Comparison of ENCODE assay signal across 15 cellular contexts in genomic region chr1:100419072-100419471, GRCh38.
A peak's percentile ranks its signal among the peaks of the same experiment; 100 is the strongest.
DNase-seq lines count a peak whose midpoint lies in the region; ATAC-seq and TF ChIP-seq lines count a peak whose summit lies in the region.
"Had no signal": no experiment of that assay in that cellular context is flagged by ENCODE, and none has a peak within 500 bp of the region (broad histone marks: within the 10 kb centered on the region; RNA-seq: fewer than 3 reads in every experiment).

No MANE protein-coding gene starts in this region.

- no peaks in the 10 kb centered on the region for H3K27me3 ChIP-seq in CD8-positive, alpha-beta memory T cell (ENCODE audit: insufficient read depth, low read length, poor library complexity, severe bottlenecking)
- no peaks in the 10 kb centered on the region for H3K27me3 ChIP-seq in prostate gland (replicated peaks; ENCODE audit: insufficient read depth)
- no peaks in the 10 kb centered on the region for H3K27me3 ChIP-seq in right cardiac atrium (ENCODE audit: control insufficient read depth, insufficient read depth)
- H3K27me3 ChIP-seq: BE2C had no signal

- no peaks in the 10 kb centered on the region for H3K36me3 ChIP-seq in CD8-positive, alpha-beta memory T cell (ENCODE audit: insufficient read depth, low read length)
- H3K36me3 ChIP-seq in prostate gland, result no peaks in the 10 kb centered on the region
- H3K36me3 ChIP-seq: BE2C had no signal

- no peak for ATAC-seq in activated T-cell treated with anti-CD3 and anti-CD28 coated beads, Interleukin-2, amount 50 U/mL, for 72 hours (replicated peaks in 1 of 2)
- ATAC-seq in activated T-helper 17 cell treated with anti-CD3 and anti-CD28 coated beads, Interleukin-2, amount 50 U/mL, for 72 hours (replicated peaks), result no peak
- ATAC-seq in GM19455 (IDR thresholded peaks at IDR 0.05; ENCODE audit: unreplicated experiment) (no peak), right cardiac atrium (no peak)
- ATAC-seq: A549, HCT116 had no signal

- H3K27ac Mint-ChIP-seq in activated T-cell treated with anti-CD3 and anti-CD28 coated beads, Interleukin-2, amount 50 U/mL, for 72 hours, result peak overlapping the region; percentile 11
- H3K27ac Mint-ChIP-seq in CD8-positive, alpha-beta memory T cell, result peak overlapping the region; percentile 16 to 91 (median 45)
- peak overlapping the region; percentile 73 for H3K27ac Mint-ChIP-seq in activated T-helper 17 cell treated with anti-CD3 and anti-CD28 coated beads, Interleukin-2, amount 50 U/mL, for 72 hours

- no peaks in the 10 kb centered on the region for H3K9me3 ChIP-seq in CD8-positive, alpha-beta memory T cell (ENCODE audit: low read length)
- H3K9me3 ChIP-seq in prostate gland (no peaks in the 10 kb centered on the region), right cardiac atrium (ENCODE audit: control insufficient read depth, low read length) (no peaks in the 10 kb centered on the region)
- H3K9me3 ChIP-seq: A549, BE2C had no signal

- H3K27ac ChIP-seq in CD8-positive, alpha-beta memory T cell (ENCODE audit: low read depth, low read length), result no peak overlapping the region
- H3K27ac ChIP-seq in prostate gland (peak overlapping the region; percentile 19 to 48), right cardiac atrium (ENCODE audit: low read length) (no peak overlapping the region)
- H3K27ac ChIP-seq: A549, C4-2B, GM23248 had no signal

- H3K4me3 ChIP-seq in CD8-positive, alpha-beta memory T cell (ENCODE audit: low read length), result no peak overlapping the region
- no peak overlapping the region for H3K4me3 ChIP-seq in prostate gland
- no peak overlapping the region for H3K4me3 ChIP-seq in right cardiac atrium (ENCODE audit: low read length)
- H3K4me3 ChIP-seq: A549, GM23248 had no signal

- intact Hi-C loops in prostate gland (cut with DNase I), result no loop called here
- intact Hi-C loops in right cardiac atrium (cut with DNase I), result no loop called here

- peaks cover 5% of the 10 kb centered on the region in 2 donors for H3K9me3 Mint-ChIP-seq in activated T-cell treated with anti-CD3 and anti-CD28 coated beads, Interleukin-2, amount 50 U/mL, for 72 hours
- H3K9me3 Mint-ChIP-seq in CD8-positive, alpha-beta memory T cell, result peaks cover 0 to 1% (median 0%) of the 10 kb centered on the region in 5 donors
- peaks cover 8% of the 10 kb centered on the region for H3K9me3 Mint-ChIP-seq in activated T-helper 17 cell treated with anti-CD3 and anti-CD28 coated beads, Interleukin-2, amount 50 U/mL, for 72 hours

- H3K4me1 ChIP-seq in CD8-positive, alpha-beta memory T cell (ENCODE audit: insufficient read depth, low read length), result peaks cover 63% of the 10 kb centered on the region
- peaks cover 7% of the 10 kb centered on the region for H3K4me1 ChIP-seq in prostate gland (replicated peaks)
- H3K4me1 ChIP-seq in right cardiac atrium (ENCODE audit: control insufficient read depth, insufficient read depth, low read length), result peaks cover 2% of the 10 kb centered on the region
- H3K4me1 ChIP-seq: A549 had no signal

- peaks cover 9 to 11% of the 10 kb centered on the region in 2 donors for H3K36me3 Mint-ChIP-seq in activated T-cell treated with anti-CD3 and anti-CD28 coated beads, Interleukin-2, amount 50 U/mL, for 72 hours (ENCODE audit: insufficient read depth in 2 of 2)
- H3K36me3 Mint-ChIP-seq in CD8-positive, alpha-beta memory T cell, result peaks cover 23 to 71% (median 24%) of the 10 kb centered on the region in 3 donors
- H3K36me3 Mint-ChIP-seq in activated T-helper 17 cell treated with anti-CD3 and anti-CD28 coated beads, Interleukin-2, amount 50 U/mL, for 72 hours (ENCODE audit: low read depth), result peaks cover 56% of the 10 kb centered on the region

- peaks cover 70% of the 10 kb centered on the region for H3K4me1 Mint-ChIP-seq in activated T-cell treated with anti-CD3 and anti-CD28 coated beads, Interleukin-2, amount 50 U/mL, for 72 hours (ENCODE audit: low read depth)
- H3K4me1 Mint-ChIP-seq in CD8-positive, alpha-beta memory T cell, result peaks cover 87 to 99% (median 97%) of the 10 kb centered on the region in 3 donors
- peaks cover 56% of the 10 kb centered on the region for H3K4me1 Mint-ChIP-seq in activated T-helper 17 cell treated with anti-CD3 and anti-CD28 coated beads, Interleukin-2, amount 50 U/mL, for 72 hours

- no peak overlapping the region for H3K4me3 Mint-ChIP-seq in activated T-cell treated with anti-CD3 and anti-CD28 coated beads, Interleukin-2, amount 50 U/mL, for 72 hours
- H3K4me3 Mint-ChIP-seq in CD8-positive, alpha-beta memory T cell, result peak overlapping the region in 3 of 7 donors; percentile 13 to 41 (median 21)
- H3K4me3 Mint-ChIP-seq in activated T-helper 17 cell treated with anti-CD3 and anti-CD28 coated beads, Interleukin-2, amount 50 U/mL, for 72 hours, result peak overlapping the region; percentile 27

- no peaks in the 10 kb centered on the region for H3K27me3 Mint-ChIP-seq in activated T-cell treated with anti-CD3 and anti-CD28 coated beads, Interleukin-2, amount 50 U/mL, for 72 hours (ENCODE audit: low read depth)
- no peaks in the 10 kb centered on the region for H3K27me3 Mint-ChIP-seq in CD8-positive, alpha-beta memory T cell
- H3K27me3 Mint-ChIP-seq in activated T-helper 17 cell treated with anti-CD3 and anti-CD28 coated beads, Interleukin-2, amount 50 U/mL, for 72 hours, result no peaks in the 10 kb centered on the region

- CTCF ChIA-PET in CD8-positive, alpha-beta memory T cell (lab: Charles Lee), result no interaction called here

- no peak for TF ChIP-seq CTCF in prostate gland (IDR thresholded peaks at IDR 0.05)

- POLR2A ChIA-PET in CD8-positive, alpha-beta memory T cell (lab: Charles Lee), result no interaction called here

- no peak for TF ChIP-seq POLR2A in prostate gland (IDR thresholded peaks at IDR 0.05)

- DNase-seq in activated T-cell treated with anti-CD3 and anti-CD28 coated beads, Interleukin-2, amount 50 U/mL, for 72 hours, result no peak
- no peak for DNase-seq in activated T-cell treated with anti-CD3 and anti-CD28 coated beads for 4 hours
- no peak for DNase-seq in CD8-positive, alpha-beta memory T cell
- no peak for DNase-seq in prostate gland (ENCODE audit: low spot score)
- no peak for DNase-seq in right cardiac atrium
- DNase-seq in NCI-H2171 treated with DMSO at 0.1 percent for 48 hours (lab: John Stamatoyannopoulos, UW), result no peak
- DNase-seq: BE2C, Calu3, DMS 273 treated with DMSO at 0.1 percent for 48 hours, GM23248 had no signal

- 87% methylated on average over 2 of the region's 2 CpGs for WGBS in prostate gland
- 84% methylated on average over 2 of the region's 2 CpGs for WGBS in right cardiac atrium

Comparison
In these comparisons a context has a peak if more than half of its experiments do, and no peak if none do; other contexts are left out.
1. H3K27ac Mint-ChIP-seq: peak in every context shown above with its lines; median percentile 73 in activated T-helper 17 cell treated with anti-CD3 and anti-CD28 coated beads, Interleukin-2, amount 50 U/mL, for 72 hours; 45 in CD8-positive, alpha-beta memory T cell; 11 in activated T-cell treated with anti-CD3 and anti-CD28 coated beads, Interleukin-2, amount 50 U/mL, for 72 hours.
2. H3K27ac ChIP-seq: peak in prostate gland (2 of 2); none in CD8-positive, alpha-beta memory T cell (single experiment) and right cardiac atrium (single experiment).